1 cellular context compared by ENCODE assay signal in genomic region chr2:95402370-95403203, GRCh38.
TF ChIP-seq lines count a peak whose summit lies in the region.

FAHD2A (plus strand) TSS chr2:95402708; CDS start chr2:95405559, 2,851 bp downstream.

TF ChIP-seq in K562, 482 proteins besides CTCF, POLR2A, EP300 and RAD21 (continued from another document and continues in another):
- TF ChIP-seq NKRF (IDR thresholded peaks at IDR 0.05; ENCODE audit: borderline replicate concordance) (peak; percentile 69), NELFE (IDR thresholded peaks at IDR 0.05; ENCODE audit: insufficient read depth, insufficient read length) (no peak), HNRNPL (IDR thresholded peaks at IDR 0.05; ENCODE audit: low read depth, low read length) (no peak), HNRNPK (IDR thresholded peaks at IDR 0.05; ENCODE audit: low read depth, low read length, poor library complexity, severe bottlenecking) (no peak), TAF15 (IDR thresholded peaks at IDR 0.05; ENCODE audit: low read depth, low read length) (no peak), YBX1 (IDR thresholded peaks at IDR 0.05) (no peak), EHMT2 (IDR thresholded peaks at IDR 0.05) (no peak), CREB3 (tag; conservative IDR thresholded peaks at IDR 0.05; ENCODE audit: low read depth) (no peak), ATF2 (CRISPR knock-in tag; IDR thresholded peaks at IDR 0.05) (no peak), HLTF (IDR thresholded peaks at IDR 0.05) (no peak), NR3C1 (CRISPR knock-in tag; IDR thresholded peaks at IDR 0.05) (no peak), NFE2 (IDR thresholded peaks at IDR 0.05; ENCODE audit: low read depth) (no peak), BRF2 (IDR thresholded peaks at IDR 0.05; ENCODE audit: borderline replicate concordance, insufficient read depth, insufficient read length) (no peak), ZNF830 (CRISPR knock-in tag; IDR thresholded peaks at IDR 0.05) (no peak), SMAD2 (IDR thresholded peaks at IDR 0.05; ENCODE audit: low read depth, low read length) (no peak), POLR2AphosphoS5 (IDR thresholded peaks at IDR 0.05; ENCODE audit: control insufficient read depth, insufficient read depth, low read depth, low read length) (0 out of 2 replicates have a peak, but pooled peaks have one; percentile 46), ZNF134 (CRISPR knock-in tag; conservative IDR thresholded peaks at IDR 0.05) (no peak), NFE2L1 (tag; IDR thresholded peaks at IDR 0.05; ENCODE audit: borderline replicate concordance, low read depth) (no peak), NR2F6 (CRISPR knock-in tag; IDR thresholded peaks at IDR 0.05) (no peak), ZNF740 (CRISPR knock-in tag; IDR thresholded peaks at IDR 0.05) (no peak), ZNF740 (tag; IDR thresholded peaks at IDR 0.05) (no peak), ZNF316 (IDR thresholded peaks at IDR 0.05) (no peak), MLX (CRISPR knock-in tag; conservative IDR thresholded peaks at IDR 0.05) (no peak), KLF6 (CRISPR knock-in tag; IDR thresholded peaks at IDR 0.05; ENCODE audit: borderline replicate concordance) (no peak), CBX3 (IDR thresholded peaks at IDR 0.05; ENCODE audit: borderline replicate concordance in 1 of 2, low read length in 2 of 2) (no peak), KDM1A (IDR thresholded peaks at IDR 0.05) (no peak), PHB (CRISPR knock-in tag; IDR thresholded peaks at IDR 0.05) (no peak), HOXB6 (CRISPR knock-in tag; IDR thresholded peaks at IDR 0.05; ENCODE audit: borderline replicate concordance) (no peak), GTF2A2 (tag; IDR thresholded peaks at IDR 0.05) (no peak), GTF3C2 (IDR thresholded peaks at IDR 0.05; ENCODE audit: borderline replicate concordance, extremely low read depth, insufficient read length) (no peak), MAX (CRISPR knock-in tag; IDR thresholded peaks at IDR 0.05) (peak; percentile 44; the same call in 1 of the 2 replicates), POLR3A (IDR thresholded peaks at IDR 0.05; ENCODE audit: borderline replicate concordance, extremely low read depth, insufficient read depth, insufficient read length) (no peak), CREBBP (IDR thresholded peaks at IDR 0.05; ENCODE audit: low read depth, low read length) (no peak), PPARD (CRISPR knock-in tag; IDR thresholded peaks at IDR 0.05) (no peak), RNF219 (CRISPR knock-in tag; IDR thresholded peaks at IDR 0.05) (no peak), ZNF3 (CRISPR knock-in tag; IDR thresholded peaks at IDR 0.05) (no peak), PTBP1 (IDR thresholded peaks at IDR 0.05; ENCODE audit: low read depth, low read length) (no peak), CLOCK (CRISPR knock-in tag; IDR thresholded peaks at IDR 0.05; ENCODE audit: borderline replicate concordance) (no peak), GABPA (tag; conservative IDR thresholded peaks at IDR 0.05; ENCODE audit: low read depth) (no peak), ZZZ3 (IDR thresholded peaks at IDR 0.05) (no peak), ZNF280A (IDR thresholded peaks at IDR 0.05; ENCODE audit: low read depth, partially characterized antibody) (no peak), ID3 (CRISPR knock-in tag; IDR thresholded peaks at IDR 0.05) (no peak), ID3 (tag; IDR thresholded peaks at IDR 0.05) (no peak), GATA2 (CRISPR knock-in tag; IDR thresholded peaks at IDR 0.05) (no peak), SMARCB1 (IDR thresholded peaks at IDR 0.05; ENCODE audit: insufficient read length, low read depth) (no peak), ZNF384 (IDR thresholded peaks at IDR 0.05; ENCODE audit: low read depth, low read length) (no peak), MIER1 (IDR thresholded peaks at IDR 0.05; ENCODE audit: low read depth) (no peak), ZNF766 (CRISPR knock-in tag; conservative IDR thresholded peaks at IDR 0.05) (no peak), CSDE1 (IDR thresholded peaks at IDR 0.05) (peak in 1 of 2 experiments; percentile 61; a peak in 1 of 4 replicates)
